Comparison of ENCODE assay signal across 1 cellular context in the genomic region with DNA sequence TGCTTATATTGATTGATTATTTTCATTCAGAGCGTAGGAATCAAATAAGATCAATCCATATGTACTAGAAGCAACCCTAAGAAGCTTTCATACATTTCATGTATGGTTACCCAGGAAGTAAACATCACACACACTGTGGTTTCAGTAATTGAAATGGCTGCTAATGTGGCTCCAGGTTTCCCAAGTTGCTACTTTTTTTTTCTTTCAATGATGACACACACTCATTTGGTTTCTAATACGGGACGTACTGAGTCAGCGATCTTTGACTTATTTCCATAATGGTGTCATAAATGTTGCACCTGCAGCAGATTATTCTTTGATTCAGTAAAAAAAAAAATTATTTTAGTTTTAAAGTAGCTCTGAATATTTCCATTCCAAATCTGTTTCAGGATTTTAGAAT.
TF ChIP-seq lines count a peak whose summit lies in the region.

No MANE protein-coding gene starts in this region.

TF ChIP-seq in A549, 52 proteins besides CTCF, POLR2A, EP300 and RAD21 (continued from another document):
- TF ChIP-seq ZFP36 (IDR thresholded peaks at IDR 0.05; ENCODE audit: borderline replicate concordance, partially characterized antibody) = no peak
